In the genomic region with DNA sequence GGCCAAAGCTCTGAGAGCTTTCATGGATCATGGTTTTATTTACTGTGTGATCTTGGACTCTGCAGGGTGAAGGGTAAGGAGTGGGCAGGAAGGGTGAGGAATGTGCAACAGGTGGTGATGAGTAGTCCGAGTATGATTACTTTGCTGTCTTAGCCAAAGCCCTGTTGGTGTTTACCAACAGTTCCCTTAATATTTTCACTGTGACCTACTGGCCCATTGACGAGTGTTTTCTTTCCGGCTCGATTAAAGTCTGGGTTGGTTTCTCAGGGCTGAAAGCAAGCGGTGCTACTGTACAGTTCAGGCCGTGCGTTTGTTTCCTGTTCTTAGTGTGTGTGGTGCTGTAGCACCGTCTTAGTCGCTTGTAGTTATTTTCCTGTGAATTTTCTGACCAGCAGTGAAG, we compare ENCODE assay signal across 13 cellular contexts. TPM values are rescaled to one million over a fixed set of nuclear protein-coding genes. Genes with fewer than 3 reads are reported as not detected.
A peak's percentile ranks its signal among the peaks of the same experiment; 100 is the strongest.
DNase-seq lines count a peak whose midpoint lies in the region; ATAC-seq and TF ChIP-seq lines count a peak whose summit lies in the region.
"Had no signal": no experiment of that assay in that cellular context is flagged by ENCODE, and none has a peak within 500 bp of the region (broad histone marks: within the 10 kb centered on the region; RNA-seq: fewer than 3 reads in every experiment).

No MANE protein-coding gene starts in this region.

- peaks cover 2% of the 10 kb centered on the region for H3K4me1 Mint-ChIP-seq in activated CD8-positive, alpha-beta memory T cell treated with anti-CD3 and anti-CD28 coated beads, Interleukin-2, amount 10 ng/mL, durations not matched to agents 7 days and 5 days

- no peaks in the 10 kb centered on the region for H3K9me2 ChIP-seq in PC-3 (replicated peaks; ENCODE audit: low read length)

- ATAC-seq in heart right ventricle (no peak), left ventricle myocardium superior (no peak), HG03571 (IDR thresholded peaks at IDR 0.05; ENCODE audit: unreplicated experiment) (peak; percentile 34), PC-3 (no peak)
- ATAC-seq in activated CD8-positive, alpha-beta memory T cell treated with anti-CD3 and anti-CD28 coated beads, Interleukin-2, amount 10 ng/mL, durations not matched to agents 7 days and 5 days: no peak
- ATAC-seq: sciatic nerve had no signal

- H3K27ac Mint-ChIP-seq in activated CD8-positive, alpha-beta memory T cell treated with anti-CD3 and anti-CD28 coated beads, Interleukin-2, amount 10 ng/mL, durations not matched to agents 7 days and 5 days: no peak overlapping the region

- no peaks in the 10 kb centered on the region for H3K36me3 ChIP-seq in heart right ventricle
- no peaks in the 10 kb centered on the region for H3K36me3 ChIP-seq in stomach
- no peaks in the 10 kb centered on the region for H3K36me3 ChIP-seq in PC-3 (ENCODE audit: low read depth, low read length)

- H3K36me3 Mint-ChIP-seq in activated CD8-positive, alpha-beta memory T cell treated with anti-CD3 and anti-CD28 coated beads, Interleukin-2, amount 10 ng/mL, durations not matched to agents 7 days and 5 days: no peaks in the 10 kb centered on the region

- CTCF ChIA-PET in PC-3 (lab: Charles Lee): no interaction called here
- CTCF ChIA-PET in activated CD8-positive, alpha-beta memory T cell treated with anti-CD3 and anti-CD28 coated beads, Interleukin-2, amount 10 ng/mL, durations not matched to agents 7 days and 5 days (lab: Charles Lee): no interaction called here

- no TSS peak for BruUV-seq in PC-3 (replicated peaks; lab: Mats Ljungman, UMichigan)

- DNase-seq in heart right ventricle (no peak), left ventricle myocardium superior (no peak), fibroblast of villous mesenchyme (ENCODE audit: low read depth) (peak; percentile 53), stomach (no peak), PC-3 (no peak), HPDE6-E6E7 (ENCODE audit: extremely low spot score) (no peak)
- DNase-seq in activated CD8-positive, alpha-beta memory T cell treated with anti-CD3 and anti-CD28 coated beads, Interleukin-2, amount 10 ng/mL, durations not matched to agents 7 days and 5 days: no peak
- DNase-seq: activated CD8-positive, alpha-beta memory T cell treated with anti-CD3 and anti-CD28 coated beads for 24 hours; NCI-H524; T-helper 1 cell had no signal

- peak overlapping the region in 6 of 10 donors; percentile 65 to 82 (median 70) for H3K4me3 ChIP-seq in heart right ventricle
- peak overlapping the region; percentile 85 for H3K4me3 ChIP-seq in fibroblast of villous mesenchyme (ENCODE audit: low read depth, low read length)
- peak overlapping the region; percentile 2 to 71 (median 34) for H3K4me3 ChIP-seq in stomach
- H3K4me3 ChIP-seq in PC-3 (ENCODE audit: low read length): no peak overlapping the region

- no peak overlapping the region for H2AFZ ChIP-seq in PC-3 (ENCODE audit: low read length)

- H3K27me3 ChIP-seq in heart right ventricle (no peaks in the 10 kb centered on the region), stomach (peaks cover 0 to 3% (median 0%) of the 10 kb centered on the region in 3 donors), PC-3 (ENCODE audit: low read length) (no peaks in the 10 kb centered on the region)

- TF ChIP-seq POLR2A in stomach (IDR thresholded peaks at IDR 0.05): no peak

- no peaks in the 10 kb centered on the region for H3K9me3 Mint-ChIP-seq in activated CD8-positive, alpha-beta memory T cell treated with anti-CD3 and anti-CD28 coated beads, Interleukin-2, amount 10 ng/mL, durations not matched to agents 7 days and 5 days (ENCODE audit: low read depth)

- no peaks in the 10 kb centered on the region for H4K20me1 ChIP-seq in PC-3 (ENCODE audit: low read length)

- H3K27ac ChIP-seq in heart right ventricle (peak overlapping the region in 2 of 10 donors; percentile 43 to 87), stomach (peak overlapping the region; percentile 2 to 54 (median 16)), PC-3 (ENCODE audit: low read length) (no peak overlapping the region)
- H3K27ac ChIP-seq: epithelial cell of prostate had no signal

- H3K9me3 ChIP-seq in heart right ventricle: no peaks in the 10 kb centered on the region
- H3K9me3 ChIP-seq in stomach: no peaks in the 10 kb centered on the region
- H3K9me3 ChIP-seq in PC-3 (ENCODE audit: low read length): no peaks in the 10 kb centered on the region

- H3K9ac ChIP-seq in PC-3 (ENCODE audit: low read length): no peak overlapping the region

- H3F3A ChIP-seq in PC-3 (ENCODE audit: low read length, unreplicated experiment): no peaks in the 10 kb centered on the region

- TF ChIP-seq CTCF in heart right ventricle (IDR thresholded peaks at IDR 0.05) (no peak), fibroblast of villous mesenchyme (IDR thresholded peaks at IDR 0.05; ENCODE audit: insufficient read depth, low read depth, low read length) (no peak), stomach (IDR thresholded peaks at IDR 0.05) (no peak), PC-3 (conservative IDR thresholded peaks at IDR 0.05; ENCODE audit: low read depth, low read length) (no peak)

- WGBS in heart right ventricle, 2 donors: 76 to 84% methylated on average over 9 of the region's 9 CpGs
- 40 to 83% (median 48%) methylated on average over 9 of the region's 9 CpGs for WGBS in stomach, 5 donors

- H3K4me3 Mint-ChIP-seq in activated CD8-positive, alpha-beta memory T cell treated with anti-CD3 and anti-CD28 coated beads, Interleukin-2, amount 10 ng/mL, durations not matched to agents 7 days and 5 days: no peak overlapping the region

- H3K79me2 ChIP-seq in PC-3 (ENCODE audit: low read length): no peaks in the 10 kb centered on the region

- intact Hi-C loops in heart right ventricle (cut with DNase I) (loop anchor here in 3 of 10 donors (5.0 to 10.0 kb wide), 3 partner anchors 257 to 270 kb away; no protein-coding TSS in a partner anchor), left ventricle myocardium superior (cut with micrococcal nuclease) (loop anchor here (10.0 kb wide), 1 partner anchor 267 kb away; no protein-coding TSS in a partner anchor), stomach (cut with DNase I; ENCODE audit: low total_unique reads) (no loop called here), PC-3 (cut with micrococcal nuclease) (loop anchor here (5.0 kb wide), 1 partner anchor 270 kb away; no protein-coding TSS in a partner anchor)

- H3K4me2 ChIP-seq in PC-3 (ENCODE audit: low read length): no peak overlapping the region

- POLR2A ChIA-PET in PC-3 (lab: Charles Lee; ENCODE audit: unreplicated experiment): no interaction called here

- no peak for TF ChIP-seq EP300 in stomach (IDR thresholded peaks at IDR 0.05)

- peaks cover 8% of the 10 kb centered on the region for H3K27me3 Mint-ChIP-seq in activated CD8-positive, alpha-beta memory T cell treated with anti-CD3 and anti-CD28 coated beads, Interleukin-2, amount 10 ng/mL, durations not matched to agents 7 days and 5 days

- H3K4me1 ChIP-seq in heart right ventricle (peaks cover 0 to 34% (median 12%) of the 10 kb centered on the region in 9 donors), stomach (peaks cover 0 to 45% (median 21%) of the 10 kb centered on the region in 4 donors), PC-3 (ENCODE audit: insufficient read depth, low read length) (peaks cover 9% of the 10 kb centered on the region)

RNA-seq across cellular contexts. Expression of gene ARHGAP24, which starts 2.6 kb away (rescaled TPM):
- total RNA-seq in heart right ventricle (10 to 100 TPM; 13.7 to 35.5 (median 25.0) TPM), left ventricle myocardium superior (13.3 TPM), fibroblast of villous mesenchyme (37.0 and 56.6 TPM in 2 replicates), stomach (100 to 1,000 TPM in 1 of 5 donors, 10 to 100 TPM in 3, 1 to 10 TPM in 1; 6.4 to 152 (median 54.9) TPM), PC-3 (2014; rRNA removed) (7.2 and 7.4 TPM in 2 replicates)
- polyA plus RNA-seq in heart right ventricle (10 to 100 TPM in 1 of 2 donors, 1 to 10 TPM in 1; 6.7 to 16.8 TPM), stomach (10 to 100 TPM in 2 of 3 donors, 1 to 10 TPM in 1; 6.7 to 13.4 (median 11.0) TPM)
- not detected for total RNA-seq in activated CD8-positive, alpha-beta memory T cell treated with anti-CD3 and anti-CD28 coated beads, Interleukin-2, amount 10 ng/mL, durations not matched to agents 7 days and 5 days
